In genomic region chr6:19337103-19337502, GRCh38 we compare ENCODE assay signal across 18 cellular contexts.
DNase-seq lines count a peak whose midpoint lies in the region; ATAC-seq and TF ChIP-seq lines count a peak whose summit lies in the region.
"Had no signal": no experiment of that assay in that cellular context is flagged by ENCODE, and none has a peak within 500 bp of the region (broad histone marks: within the 10 kb centered on the region; RNA-seq: fewer than 3 reads in every experiment).

No MANE protein-coding gene starts in this region.

- H3K4me3 ChIP-seq in GM23248 (no peak overlapping the region), SU-DHL-6 (ENCODE audit: insufficient read depth, low read length, poor library complexity, severe bottlenecking) (no peak overlapping the region), left lung (no peak overlapping the region), colonic mucosa (no peak overlapping the region), aorta (ENCODE audit: low read length in 2 of 2) (no peak overlapping the region)
- H3K4me3 ChIP-seq: A549, HAP-1 had no signal

- 75 to 76% methylated on average over 5 to 6 of the region's 6 CpGs for WGBS in GM23248 (ENCODE audit: low coverage in 1 of 2, low lambda C conversion rate in 2 of 2, missing lambda C conversion rate in 2 of 2), 2 experiments
- 86 to 88% methylated on average over 6 of the region's 6 CpGs for WGBS in aorta, 2 donors

- no peaks in the 10 kb centered on the region for H3K9me2 ChIP-seq in GM23248 (ENCODE audit: insufficient read depth)
- no peaks in the 10 kb centered on the region for H3K9me2 ChIP-seq in SU-DHL-6 (replicated peaks; ENCODE audit: insufficient read depth, low read length)

- H3K27me3 ChIP-seq in GM23248 (replicated peaks; ENCODE audit: insufficient read depth) (no peaks in the 10 kb centered on the region), SU-DHL-6 (ENCODE audit: low read length) (no peaks in the 10 kb centered on the region), left lung (no peaks in the 10 kb centered on the region), colonic mucosa (no peaks in the 10 kb centered on the region), aorta (ENCODE audit: control insufficient read depth in 1 of 2, insufficient read depth in 2 of 2, low read length in 1 of 2) (no peaks in the 10 kb centered on the region)

- H3K9me3 ChIP-seq in GM23248 (ENCODE audit: low read depth) (no peaks in the 10 kb centered on the region), SU-DHL-6 (ENCODE audit: insufficient read depth, low read length) (no peaks in the 10 kb centered on the region), left lung (no peaks in the 10 kb centered on the region), colonic mucosa (no peaks in the 10 kb centered on the region), aorta (ENCODE audit: control insufficient read depth, low read length) (no peaks in the 10 kb centered on the region)
- H3K9me3 ChIP-seq: A549, Caco-2, HAP-1 had no signal

- no peaks in the 10 kb centered on the region for H4K20me1 ChIP-seq in GM23248 (ENCODE audit: insufficient read depth)
- no peaks in the 10 kb centered on the region for H4K20me1 ChIP-seq in SU-DHL-6 (ENCODE audit: low read depth, low read length)

- no peaks in the 10 kb centered on the region for H3F3A ChIP-seq in GM23248 (ENCODE audit: insufficient read depth)
- no peaks in the 10 kb centered on the region for H3F3A ChIP-seq in SU-DHL-6 (ENCODE audit: insufficient read depth)

- ATAC-seq in left lung, result peak; percentile 41
- no peak for ATAC-seq in aorta (ENCODE audit: low FRiP score)
- no peak for ATAC-seq in sciatic nerve
- ATAC-seq: A549 had no signal

- H3K79me2 ChIP-seq in GM23248 (ENCODE audit: insufficient read depth) (no peaks in the 10 kb centered on the region), SU-DHL-6 (ENCODE audit: insufficient read depth, low read length) (no peaks in the 10 kb centered on the region)

- H3K9ac ChIP-seq in GM23248 (no peak overlapping the region), SU-DHL-6 (ENCODE audit: low read length) (no peak overlapping the region), colonic mucosa (ENCODE audit: low read depth in 2 of 2, low read length in 2 of 2) (no peak overlapping the region)

- no peaks in the 10 kb centered on the region for H3K4me1 ChIP-seq in GM23248 (ENCODE audit: insufficient read depth)
- no peaks in the 10 kb centered on the region for H3K4me1 ChIP-seq in left lung
- H3K4me1 ChIP-seq in colonic mucosa, result no peaks in the 10 kb centered on the region
- no peaks in the 10 kb centered on the region for H3K4me1 ChIP-seq in aorta (ENCODE audit: control insufficient read depth in 1 of 2, insufficient read depth in 2 of 2, low read length in 2 of 2)
- H3K4me1 ChIP-seq: Caco-2, HAP-1 had no signal

- in situ Hi-C loops in GM23248 (cut with MboI), result no loop called here

- TF ChIP-seq CTCF in SU-DHL-6 (IDR thresholded peaks at IDR 0.05; ENCODE audit: insufficient read depth, low read length, poor library complexity, severe bottlenecking), result no peak
- TF ChIP-seq CTCF in left lung (IDR thresholded peaks at IDR 0.05), result no peak
- no peak for TF ChIP-seq CTCF in colonic mucosa (IDR thresholded peaks at IDR 0.05)

- intact Hi-C loops in left lung (cut with DNase I) (no loop called here), colonic mucosa (cut with DNase I) (no loop called here), aorta (cut with DNase I) (no loop called here), sciatic nerve (cut with DNase I) (no loop called here)

- H2AFZ ChIP-seq in GM23248 (peak overlapping the region; percentile 21; the same call in 1 of the 2 replicates), SU-DHL-6 (ENCODE audit: low read depth, low read length, severe bottlenecking) (peak overlapping the region; percentile 4)

- H3K36me3 ChIP-seq in GM23248 (ENCODE audit: low read depth) (no peaks in the 10 kb centered on the region), SU-DHL-6 (ENCODE audit: low read length) (no peaks in the 10 kb centered on the region), left lung (no peaks in the 10 kb centered on the region), colonic mucosa (no peaks in the 10 kb centered on the region), aorta (ENCODE audit: control insufficient read depth in 1 of 2, insufficient read depth in 2 of 2, low read length in 1 of 2) (no peaks in the 10 kb centered on the region)
- H3K36me3 ChIP-seq: HAP-1 had no signal

- H3K4me2 ChIP-seq in GM23248 (ENCODE audit: unreplicated experiment) (no peak overlapping the region), SU-DHL-6 (ENCODE audit: low read depth, low read length, poor library complexity, severe bottlenecking) (no peak overlapping the region)
- H3K4me2 ChIP-seq: A549 had no signal

- DNase-seq in GM23248 (no peak), caudate nucleus (lab: John Stamatoyannopoulos, UW) (no peak), left lung (no peak), colonic mucosa (no peak), aorta (no peak), sciatic nerve (ENCODE audit: low spot score) (no peak)
- DNase-seq: AML-193; Caco-2; CD4-positive, alpha-beta T cell; DMS153; DMS79; GDM1; GOT3 had no signal

- H3K27ac ChIP-seq in GM23248 (no peak overlapping the region), SU-DHL-6 (ENCODE audit: low read depth, low read length) (no peak overlapping the region), caudate nucleus (ENCODE audit: low read depth, low read length) (peak overlapping the region; percentile 12), left lung (no peak overlapping the region), colonic mucosa (no peak overlapping the region), aorta (ENCODE audit: low read depth in 1 of 2, low read length in 2 of 2) (no peak overlapping the region)
- H3K27ac ChIP-seq: 22Rv1, A549, C4-2B had no signal
